8 cellular contexts compared by ENCODE assay signal in the genomic region with DNA sequence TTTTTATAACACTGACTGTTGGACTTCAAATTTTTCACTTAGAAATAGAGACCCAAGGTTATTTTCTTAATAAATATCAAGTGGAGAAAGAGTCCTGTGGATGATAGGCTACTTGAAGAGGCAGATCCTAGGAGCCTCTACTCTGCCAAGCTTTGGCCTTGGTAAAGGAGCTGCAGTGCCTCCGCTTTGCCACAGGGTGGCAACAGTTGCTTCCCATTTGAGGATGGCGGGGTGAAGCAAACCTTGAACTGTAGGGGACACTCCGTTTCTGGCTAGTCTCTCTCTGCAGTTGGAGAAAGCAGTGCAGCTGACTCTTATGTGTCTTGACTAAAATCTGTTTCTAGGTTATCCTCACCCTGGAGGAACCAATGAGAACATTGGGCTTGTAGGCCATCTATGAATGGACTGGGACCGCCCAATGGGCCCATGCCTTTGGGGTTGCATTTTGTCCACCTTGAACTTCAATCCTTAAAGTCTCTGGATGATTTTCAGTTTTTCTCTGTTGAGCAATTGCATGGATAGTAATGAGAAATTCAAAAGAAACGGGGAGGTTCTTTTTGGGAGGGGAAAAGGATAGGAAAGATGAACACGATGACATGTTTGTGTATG. TPM values are rescaled to one million over a fixed set of nuclear protein-coding genes. Genes with fewer than 3 reads are reported as not detected.
A peak's percentile ranks its signal among the peaks of the same experiment; 100 is the strongest.
DNase-seq lines count a peak whose midpoint lies in the region; ATAC-seq, FAIRE-seq and TF ChIP-seq lines count a peak whose summit lies in the region.

No MANE protein-coding gene starts in this region.

- peak; percentile 95 for TF ChIP-seq CTCF in fibroblast of mammary gland (conservative IDR thresholded peaks at IDR 0.05; ENCODE audit: control insufficient read depth, insufficient read depth, low read depth, low read length)
- peak; percentile 77 for TF ChIP-seq CTCF in neutrophil (IDR thresholded peaks at IDR 0.05)

- TF ChIP-seq POLR2A in GM12891 (IDR thresholded peaks at IDR 0.05; ENCODE audit: low read depth, low read length): no peak

- no peak overlapping the region for H3K27ac ChIP-seq in neutrophil

- H3K4me3 ChIP-seq in fibroblast of mammary gland (ENCODE audit: control insufficient read depth, low read depth, low read length) (no peak overlapping the region), neutrophil (ENCODE audit: low read depth in 1 of 2, low read length in 1 of 2) (no peak overlapping the region)

- ATAC-seq in HG02840 (IDR thresholded peaks at IDR 0.05; ENCODE audit: low FRiP score, unreplicated experiment): peak; percentile 58
- no peak for ATAC-seq in HG03439 (IDR thresholded peaks at IDR 0.05; ENCODE audit: unreplicated experiment)

- DNase-seq in AG08395 (ENCODE audit: low spot score): peak; percentile 86
- DNase-seq in GM12891 (ENCODE audit: insufficient read length, low spot score): peak; percentile 58
- peak; percentile 68 for DNase-seq in NCI-H526 treated with DMSO at 0.1 percent for 48 hours (lab: John Stamatoyannopoulos, UW)
- DNase-seq in activated T-cell treated with anti-CD3 and anti-CD28 coated beads for 1 hour (ENCODE audit: low read depth): peak; percentile 31
- DNase-seq in fibroblast of mammary gland (ENCODE audit: low read depth): peak; percentile 73

- H3K36me3 ChIP-seq in neutrophil: peaks cover 28% of the 10 kb centered on the region

- no peaks in the 10 kb centered on the region for H3K9me3 ChIP-seq in neutrophil

- no peaks in the 10 kb centered on the region for H3K4me1 ChIP-seq in neutrophil (ENCODE audit: control insufficient read depth in 1 of 2, insufficient read depth in 1 of 2, low read depth in 1 of 2, low read length in 1 of 2)

- H3K27me3 ChIP-seq in neutrophil: no peaks in the 10 kb centered on the region

- FAIRE-seq in GM12891 (lab: Jason Lieb, UNC): peak; percentile 45

TF ChIP-seq in GM12891, 5 proteins besides CTCF, POLR2A, EP300 and RAD21:
- TF ChIP-seq TAF1 (IDR thresholded peaks at IDR 0.05; ENCODE audit: low read depth, low read length) (no peak), SPI1 (IDR thresholded peaks at IDR 0.05; ENCODE audit: low read depth, low read length) (no peak), POLR2AphosphoS5 (IDR thresholded peaks at IDR 0.05; ENCODE audit: low read depth, low read length) (no peak), POU2F2 (IDR thresholded peaks at IDR 0.05; ENCODE audit: low read depth, low read length) (no peak), PAX5 (IDR thresholded peaks at IDR 0.05; ENCODE audit: insufficient read depth, low read length, severe bottlenecking) (no peak)

RNA-seq across cellular contexts. Expression of a gene that starts 9.8 kb away (rescaled TPM):
- 0.76 TPM for polyA plus RNA-seq in GM12891 (2012; ENCODE audit: low read depth, missing spikeins)

RNA-seq across cellular contexts. Expression of a gene that starts 36.0 kb away (rescaled TPM):
- 16.9 TPM for polyA plus RNA-seq in GM12891 (2012; ENCODE audit: low read depth, missing spikeins)

RNA-seq across cellular contexts. Expression of a gene that starts 58.1 kb away (rescaled TPM):
- polyA plus RNA-seq in GM12891 (2012; ENCODE audit: low read depth, missing spikeins): 0.51 TPM

Comparison
In these comparisons a context has a peak if more than half of its experiments do, and no peak if none do; other contexts are left out.
1. DNase-seq: peak in every context shown above with its lines; median percentile 86 in AG08395; 73 in fibroblast of mammary gland; 68 in NCI-H526 treated with DMSO at 0.1 percent for 48 hours; 58 in GM12891; 31 in activated T-cell treated with anti-CD3 and anti-CD28 coated beads for 1 hour.